ENCODE assay signal across 2 cellular contexts in genomic region chr11:66809592-66809991, GRCh38.
TF ChIP-seq lines count a peak whose summit lies in the region.

No MANE protein-coding gene starts in this region.

TF ChIP-seq in WTC11, 78 proteins besides CTCF, POLR2A, EP300 and RAD21:
- TF ChIP-seq FOXK1 (CRISPR knock-in tag; IDR thresholded peaks at IDR 0.05) (no peak), OVOL2 (CRISPR knock-in tag; IDR thresholded peaks at IDR 0.05; ENCODE audit: borderline replicate concordance) (no peak), ZNF121 (CRISPR knock-in tag; IDR thresholded peaks at IDR 0.05) (peak; percentile 67; the same call in 1 of the 2 replicates)

TF ChIP-seq in H1, 55 proteins besides CTCF, POLR2A, EP300 and RAD21:
- no peak for TF ChIP-seq CEBPB (IDR thresholded peaks at IDR 0.05; ENCODE audit: low read depth, low read length)
- no peak for TF ChIP-seq KDM1A (IDR thresholded peaks at IDR 0.05; ENCODE audit: borderline replicate concordance, low read length)
- TF ChIP-seq EGR1 (IDR thresholded peaks at IDR 0.05; ENCODE audit: borderline replicate concordance, low read depth, low read length) = no peak
- TF ChIP-seq TEAD4 (IDR thresholded peaks at IDR 0.05; ENCODE audit: low read depth, low read length) = no peak
- no peak for TF ChIP-seq CBX8 (IDR thresholded peaks at IDR 0.05; ENCODE audit: borderline replicate concordance, low read depth, low read length)
- TF ChIP-seq RXRA (IDR thresholded peaks at IDR 0.05; ENCODE audit: insufficient read depth, low read depth, low read length) = no peak
